26 cellular contexts compared by ENCODE assay signal in genomic region chr5:124178050-124178449, GRCh38.
"Had no signal": no experiment of that assay in that cellular context is flagged by ENCODE, and none has a peak within 500 bp of the region (broad histone marks: within the 10 kb centered on the region; RNA-seq: fewer than 3 reads in every experiment).

No MANE protein-coding gene starts in this region.

- H3K9me3 ChIP-seq: colonic mucosa, esophagus squamous epithelium, gastrocnemius medialis had no signal

- ATAC-seq: effector memory CD8-positive, alpha-beta T cell; esophagus mucosa; foreskin keratinocyte; gastrocnemius medialis; gastroesophageal sphincter; heart left ventricle; heart right ventricle had no signal

- H3K4me3 Mint-ChIP-seq: dendritic cell treated with granulocyte-macrophage colony-stimulating factor and Interleukin-4, amounts not matched to agents 40 ng/mL and 50 ng/mL, for 4 days; effector memory CD8-positive, alpha-beta T cell; endodermal cell had no signal

- H3K27me3 ChIP-seq: colonic mucosa, dorsolateral prefrontal cortex, esophagus muscularis mucosa, esophagus squamous epithelium, foreskin keratinocyte, gastrocnemius medialis, gastroesophageal sphincter, heart left ventricle, heart right ventricle, hepatocyte had no signal

- H3K4me3 ChIP-seq: colonic mucosa, coronary artery, dorsolateral prefrontal cortex, esophagus muscularis mucosa, esophagus squamous epithelium, gastrocnemius medialis, gastroesophageal sphincter, heart left ventricle, heart right ventricle, hepatocyte had no signal

- H3K4me2 ChIP-seq: hepatocyte had no signal

- H3K36me3 ChIP-seq: colonic mucosa, esophagus muscularis mucosa, esophagus squamous epithelium, gastrocnemius medialis, gastroesophageal sphincter, heart left ventricle, heart right ventricle had no signal

- H3K27ac Mint-ChIP-seq: dendritic cell treated with granulocyte-macrophage colony-stimulating factor and Interleukin-4, amounts not matched to agents 40 ng/mL and 50 ng/mL, for 4 days; effector memory CD8-positive, alpha-beta T cell; endodermal cell had no signal

- H2AFZ ChIP-seq: hepatocyte had no signal

- H3K4me1 Mint-ChIP-seq: endodermal cell had no signal

- H3K79me2 ChIP-seq: hepatocyte had no signal

- H3K27me3 Mint-ChIP-seq: dendritic cell treated with granulocyte-macrophage colony-stimulating factor and Interleukin-4, amounts not matched to agents 40 ng/mL and 50 ng/mL, for 4 days; effector memory CD8-positive, alpha-beta T cell had no signal

- H3K27ac ChIP-seq: colonic mucosa, coronary artery, dorsolateral prefrontal cortex, epithelial cell of prostate, esophagus muscularis mucosa, esophagus squamous epithelium, foreskin keratinocyte, gastrocnemius medialis, gastroesophageal sphincter, heart left ventricle, heart right ventricle, hepatocyte had no signal

- H3K4me1 ChIP-seq: foreskin keratinocyte, gastrocnemius medialis had no signal

- DNase-seq: colonic mucosa; cortex of kidney; dermis blood vessel endothelial cell; dorsolateral prefrontal cortex; effector CD4-positive, alpha-beta T cell; effector CD8-positive, alpha-beta T cell; effector memory CD4-positive, alpha-beta T cell; effector memory CD8-positive, alpha-beta T cell; endodermal cell; erythroblast; esophagus squamous epithelium; foreskin fibroblast; foreskin keratinocyte; foreskin melanocyte; gastrocnemius medialis; glutamatergic neuron; head of caudate nucleus; heart left ventricle; heart right ventricle had no signal
